ENCODE assay signal across 20 cellular contexts in genomic region chr2:127706215-127706990, GRCh38. TPM values are rescaled to one million over a fixed set of nuclear protein-coding genes. Genes with fewer than 3 reads are reported as not detected.
A peak's percentile ranks its signal among the peaks of the same experiment; 100 is the strongest.
DNase-seq lines count a peak whose midpoint lies in the region; ATAC-seq and TF ChIP-seq lines count a peak whose summit lies in the region.
"Had no signal": no experiment of that assay in that cellular context is flagged by ENCODE, and none has a peak within 500 bp of the region (broad histone marks: within the 10 kb centered on the region; RNA-seq: fewer than 3 reads in every experiment).

No MANE protein-coding gene starts in this region.

- H3K9me3 Mint-ChIP-seq in activated CD8-positive, alpha-beta T cell treated with anti-CD3 and anti-CD28 coated beads for 36 hours = no peaks in the 10 kb centered on the region
- no peaks in the 10 kb centered on the region for H3K9me3 Mint-ChIP-seq in activated CD8-positive, alpha-beta T cell treated with anti-CD3 and anti-CD28 coated beads, Interleukin-2, amount 10 ng/mL, durations not matched to agents 7 days and 5 days (ENCODE audit: insufficient read depth)
- no peaks in the 10 kb centered on the region for H3K9me3 Mint-ChIP-seq in osteocyte (ENCODE audit: unreplicated experiment)
- H3K9me3 Mint-ChIP-seq: activated naive CD4-positive, alpha-beta T cell treated with anti-CD3 and anti-CD28 coated beads, Interleukin-2, amount 10 ng/mL, durations not matched to agents 7 days and 5 days; immature natural killer cell; nephron; type B pancreatic cell had no signal

- peaks cover 28% of the 10 kb centered on the region for H3K4me1 Mint-ChIP-seq in activated CD8-positive, alpha-beta T cell treated with anti-CD3 and anti-CD28 coated beads for 36 hours (ENCODE audit: low read depth)
- peaks cover 31% of the 10 kb centered on the region for H3K4me1 Mint-ChIP-seq in activated CD8-positive, alpha-beta T cell treated with anti-CD3 and anti-CD28 coated beads, Interleukin-2, amount 10 ng/mL, durations not matched to agents 7 days and 5 days (ENCODE audit: low read depth)
- H3K4me1 Mint-ChIP-seq in osteocyte (ENCODE audit: unreplicated experiment) = peaks cover 40% of the 10 kb centered on the region

- no peak overlapping the region for H3K4me3 ChIP-seq in esophagus muscularis mucosa
- H3K4me3 ChIP-seq: HAP-1 had no signal

- no peaks in the 10 kb centered on the region for H3K27me3 Mint-ChIP-seq in activated CD8-positive, alpha-beta T cell treated with anti-CD3 and anti-CD28 coated beads for 36 hours
- H3K27me3 Mint-ChIP-seq in activated CD8-positive, alpha-beta T cell treated with anti-CD3 and anti-CD28 coated beads, Interleukin-2, amount 10 ng/mL, durations not matched to agents 7 days and 5 days (ENCODE audit: low read depth) = no peaks in the 10 kb centered on the region
- no peaks in the 10 kb centered on the region for H3K27me3 Mint-ChIP-seq in osteocyte (ENCODE audit: unreplicated experiment)
- H3K27me3 Mint-ChIP-seq: activated naive CD4-positive, alpha-beta T cell treated with anti-CD3 and anti-CD28 coated beads, Interleukin-2, amount 10 ng/mL, durations not matched to agents 7 days and 5 days; type B pancreatic cell had no signal

- intact Hi-C loops in activated CD8-positive, alpha-beta T cell treated with anti-CD3 and anti-CD28 coated beads for 36 hours (cut with micrococcal nuclease) = no loop called here
- intact Hi-C loops in esophagus muscularis mucosa (cut with DNase I) = no loop called here

- no peak for DNase-seq in activated CD8-positive, alpha-beta T cell treated with anti-CD3 and anti-CD28 coated beads for 36 hours
- DNase-seq in activated CD8-positive, alpha-beta T cell treated with anti-CD3 and anti-CD28 coated beads, Interleukin-2, amount 10 ng/mL, durations not matched to agents 7 days and 5 days = no peak
- DNase-seq in RPMI7951 (ENCODE audit: low read depth) (peak; percentile 17), esophagus muscularis mucosa (ENCODE audit: extremely low spot score) (peak; percentile 83), osteocyte (ENCODE audit: extremely low spot score, unreplicated experiment) (no peak), NCI-H446 treated with DMSO at 0.1 percent for 48 hours (lab: John Stamatoyannopoulos, UW) (no peak), NCI-H446 (lab: John Stamatoyannopoulos, UW) (no peak)
- DNase-seq: activated naive CD4-positive, alpha-beta T cell treated with anti-CD3 and anti-CD28 coated beads, Interleukin-2, amount 10 ng/mL, durations not matched to agents 7 days and 5 days; dermis blood vessel endothelial cell; DMS79; immature natural killer cell; NCI-H146; NCI-H345; stimulated activated CD4-positive, alpha-beta T cell treated with anti-CD3 and anti-CD28 coated beads, Interleukin-12 subunit alpha, Interleukin-12 subunit beta, amount 100 ng/mL, for 4 hours; stimulated activated naive CD4-positive, alpha-beta T cell had no signal

- peaks cover 58% of the 10 kb centered on the region for H3K36me3 Mint-ChIP-seq in activated CD8-positive, alpha-beta T cell treated with anti-CD3 and anti-CD28 coated beads for 36 hours (ENCODE audit: low read depth)
- H3K36me3 Mint-ChIP-seq in activated CD8-positive, alpha-beta T cell treated with anti-CD3 and anti-CD28 coated beads, Interleukin-2, amount 10 ng/mL, durations not matched to agents 7 days and 5 days (ENCODE audit: low read depth) = peaks cover 56% of the 10 kb centered on the region
- H3K36me3 Mint-ChIP-seq in osteocyte (ENCODE audit: unreplicated experiment) = peaks cover 44% of the 10 kb centered on the region

- POLR2A ChIA-PET in activated CD8-positive, alpha-beta T cell treated with anti-CD3 and anti-CD28 coated beads for 36 hours (lab: Charles Lee) = interaction anchor here (1.1 kb wide), 1 partner anchor 12 kb away, joined by 3 read pairs; no protein-coding TSS in a partner anchor
- POLR2A ChIA-PET in activated CD8-positive, alpha-beta T cell treated with anti-CD3 and anti-CD28 coated beads, Interleukin-2, amount 10 ng/mL, durations not matched to agents 7 days and 5 days (lab: Charles Lee) = no interaction called here

- peaks cover 30 to 45% (median 34%) of the 10 kb centered on the region in 4 donors for H3K4me1 ChIP-seq in esophagus muscularis mucosa

- TF ChIP-seq POLR2A in esophagus muscularis mucosa (IDR thresholded peaks at IDR 0.05; ENCODE audit: low read depth) = no peak
- no peak for TF ChIP-seq POLR2A in GM18505 (IDR thresholded peaks at IDR 0.05; ENCODE audit: borderline replicate concordance, extremely low read depth, insufficient read depth, insufficient read length)

- H3K36me3 ChIP-seq in esophagus muscularis mucosa = peaks cover 24 to 59% (median 48%) of the 10 kb centered on the region in 4 donors

- H3K27ac Mint-ChIP-seq in activated CD8-positive, alpha-beta T cell treated with anti-CD3 and anti-CD28 coated beads for 36 hours = peak overlapping the region; percentile 49
- H3K27ac Mint-ChIP-seq in activated CD8-positive, alpha-beta T cell treated with anti-CD3 and anti-CD28 coated beads, Interleukin-2, amount 10 ng/mL, durations not matched to agents 7 days and 5 days = no peak overlapping the region
- peak overlapping the region; percentile 13 for H3K27ac Mint-ChIP-seq in osteocyte (ENCODE audit: unreplicated experiment)
- H3K27ac Mint-ChIP-seq: activated naive CD4-positive, alpha-beta T cell treated with anti-CD3 and anti-CD28 coated beads, Interleukin-2, amount 10 ng/mL, durations not matched to agents 7 days and 5 days; nephron; type B pancreatic cell had no signal

- WGBS in esophagus muscularis mucosa = 86% methylated on average over 13 of the region's 14 CpGs

- TF ChIP-seq CTCF in activated CD8-positive, alpha-beta T cell treated with anti-CD3 and anti-CD28 coated beads for 36 hours (IDR thresholded peaks at IDR 0.05) = no peak
- no peak for TF ChIP-seq CTCF in esophagus muscularis mucosa (IDR thresholded peaks at IDR 0.05)
- TF ChIP-seq CTCF in osteocyte (IDR thresholded peaks at IDR 0.05) = no peak

- ATAC-seq in activated CD8-positive, alpha-beta T cell treated with anti-CD3 and anti-CD28 coated beads for 36 hours = no peak
- ATAC-seq in activated CD8-positive, alpha-beta T cell treated with anti-CD3 and anti-CD28 coated beads, Interleukin-2, amount 10 ng/mL, durations not matched to agents 7 days and 5 days = no peak
- ATAC-seq in GM18505 (IDR thresholded peaks at IDR 0.05; ENCODE audit: unreplicated experiment) = no peak

- H3K27me3 ChIP-seq in esophagus muscularis mucosa = no peaks in the 10 kb centered on the region

- H3K4me3 Mint-ChIP-seq in activated CD8-positive, alpha-beta T cell treated with anti-CD3 and anti-CD28 coated beads for 36 hours = no peak overlapping the region
- H3K4me3 Mint-ChIP-seq in activated CD8-positive, alpha-beta T cell treated with anti-CD3 and anti-CD28 coated beads, Interleukin-2, amount 10 ng/mL, durations not matched to agents 7 days and 5 days = no peak overlapping the region
- H3K4me3 Mint-ChIP-seq in osteocyte (ENCODE audit: unreplicated experiment) = no peak overlapping the region
- H3K4me3 Mint-ChIP-seq: activated naive CD4-positive, alpha-beta T cell treated with anti-CD3 and anti-CD28 coated beads, Interleukin-2, amount 10 ng/mL, durations not matched to agents 7 days and 5 days; nephron; type B pancreatic cell had no signal

- TF ChIP-seq EP300 in esophagus muscularis mucosa (IDR thresholded peaks at IDR 0.05) = no peak

- H3K27ac ChIP-seq in esophagus muscularis mucosa (replicated peaks in 1 of 4) = peak overlapping the region in 1 of 4 donors; percentile 23
- H3K27ac ChIP-seq: C4-2B had no signal

- CTCF ChIA-PET in activated CD8-positive, alpha-beta T cell treated with anti-CD3 and anti-CD28 coated beads for 36 hours (lab: Charles Lee) = interaction anchor here (1.2 kb wide), 1 partner anchor 115 kb away, joined by 3 read pairs; no protein-coding TSS in a partner anchor
- CTCF ChIA-PET in activated CD8-positive, alpha-beta T cell treated with anti-CD3 and anti-CD28 coated beads, Interleukin-2, amount 10 ng/mL, durations not matched to agents 7 days and 5 days (lab: Charles Lee) = interaction anchor here (0.8 to 2.9 kb wide), 2 partner anchors 115 kb away, joined by 3 to 13 read pairs; no protein-coding TSS in a partner anchor

- H3K9me3 ChIP-seq in esophagus muscularis mucosa = no peaks in the 10 kb centered on the region
- H3K9me3 ChIP-seq: HAP-1 had no signal

RNA-seq across cellular contexts. Expression of gene SFT2D3, which starts 5.1 kb away (rescaled TPM):
- total RNA-seq in activated CD8-positive, alpha-beta T cell treated with anti-CD3 and anti-CD28 coated beads for 36 hours = 1 to 10 TPM; 3.9 to 4.4 TPM
- 1 to 10 TPM; 4.8 to 5.5 TPM for total RNA-seq in activated CD8-positive, alpha-beta T cell treated with anti-CD3 and anti-CD28 coated beads, Interleukin-2, amount 10 ng/mL, durations not matched to agents 7 days and 5 days
- total RNA-seq in RPMI7951 (2014; rRNA removed; shearing (Covaris generic)) = 8.5 and 9.3 TPM in 2 replicates
- total RNA-seq in esophagus muscularis mucosa (10 to 100 TPM in 1 of 4 donors, 1 to 10 TPM in 3; 5.8 to 11.8 (median 9.4) TPM), osteocyte (7.5 and 8.4 TPM in 2 replicates)

RNA-seq across cellular contexts. Expression of gene LIMS2, which starts 31.1 kb away (rescaled TPM):
- total RNA-seq in activated CD8-positive, alpha-beta T cell treated with anti-CD3 and anti-CD28 coated beads for 36 hours = 10 to 100 TPM; 22.1 to 23.6 TPM
- 10 to 100 TPM; 35.3 to 38.3 TPM for total RNA-seq in activated CD8-positive, alpha-beta T cell treated with anti-CD3 and anti-CD28 coated beads, Interleukin-2, amount 10 ng/mL, durations not matched to agents 7 days and 5 days
- total RNA-seq in RPMI7951 (2014; rRNA removed; shearing (Covaris generic)) = 3.3 and 3.8 TPM in 2 replicates
- total RNA-seq in esophagus muscularis mucosa (100 to 1,000 TPM in 3 of 4 donors, 10 to 100 TPM in 1; 99.2 to 342 (median 175) TPM), osteocyte (49.3 and 51.0 TPM in 2 replicates)

Comparison
In these comparisons a context has a peak if more than half of its experiments do, and no peak if none do; other contexts are left out.
1. DNase-seq: peak in RPMI7951 (single experiment) and esophagus muscularis mucosa (single experiment); none in activated CD8-positive, alpha-beta T cell treated with anti-CD3 and anti-CD28 coated beads for 36 hours (single experiment), activated CD8-positive, alpha-beta T cell treated with anti-CD3 and anti-CD28 coated beads, Interleukin-2, amount 10 ng/mL, durations not matched to agents 7 days and 5 days (single experiment), osteocyte (single experiment), NCI-H446 treated with DMSO at 0.1 percent for 48 hours (single experiment) and NCI-H446 (0 of 2).